ENCODE assay signal across 7 cellular contexts in the genomic region with DNA sequence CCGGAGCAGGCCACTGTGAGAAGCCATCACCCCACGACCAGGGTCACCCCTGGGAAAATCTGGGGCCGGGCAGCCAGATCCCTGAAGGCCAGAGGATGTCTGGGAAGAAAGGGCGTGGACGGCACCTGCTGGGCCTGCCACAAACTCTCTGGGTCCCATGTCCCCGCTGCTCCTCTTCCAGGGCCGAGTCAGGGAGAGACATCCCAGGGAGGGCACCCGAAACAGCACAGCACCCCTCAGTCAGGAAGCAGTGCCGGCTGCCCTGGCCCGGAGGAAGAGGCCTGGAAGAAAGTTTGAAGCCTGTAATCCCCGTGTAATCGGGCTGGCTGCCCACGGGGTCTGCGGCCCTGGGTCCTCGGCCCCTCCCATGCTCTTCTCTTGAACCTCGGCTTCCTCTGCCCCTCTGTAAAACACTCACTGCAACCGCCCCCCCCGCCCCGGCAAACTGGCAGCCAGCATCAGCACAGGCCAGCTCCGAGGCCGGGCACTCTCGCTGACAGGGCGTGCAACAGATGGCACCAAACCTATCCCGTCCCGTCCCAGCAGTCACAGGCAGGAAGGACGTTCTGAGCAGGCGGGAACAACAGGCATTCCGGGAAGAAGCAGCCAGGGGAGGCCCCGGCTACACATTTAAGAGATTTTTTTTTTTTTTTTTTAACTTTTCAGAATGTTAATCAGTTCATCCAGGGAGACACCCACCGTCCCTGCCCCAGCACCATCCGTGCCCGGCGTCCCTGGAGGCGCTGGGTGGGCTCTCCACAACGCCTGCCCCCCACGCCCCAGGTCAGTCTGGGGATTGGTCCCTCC. TPM values are rescaled to one million over a fixed set of nuclear protein-coding genes. Genes with fewer than 3 reads are reported as not detected.
DNase-seq lines count a peak whose midpoint lies in the region; ATAC-seq and TF ChIP-seq lines count a peak whose summit lies in the region.

No MANE protein-coding gene starts in this region.

- intact Hi-C loops in uterus (cut with DNase I; ENCODE audit: low total_unique reads): no loop called here

- H3K27me3 ChIP-seq in H9 (ENCODE audit: insufficient read depth, low read length) (no peaks in the 10 kb centered on the region), uterus (no peaks in the 10 kb centered on the region)

- H3K79me2 ChIP-seq in H9 (ENCODE audit: insufficient read depth, low read length): peaks cover 12% of the 10 kb centered on the region; the same call in 1 of the 2 replicates

- no peak overlapping the region for H2BK120ac ChIP-seq in H9 (ENCODE audit: low read depth, low read length, poor library complexity, severe bottlenecking)

- H3K4me2 ChIP-seq in H9 (ENCODE audit: insufficient read depth, insufficient read length, low read length): peak overlapping the region; percentile 64

- H2BK15ac ChIP-seq in H9 (ENCODE audit: low read depth, low read length): no peak overlapping the region

- H2BK20ac ChIP-seq in H9 (ENCODE audit: low read depth, low read length, poor library complexity, severe bottlenecking): no peak overlapping the region

- no peak overlapping the region for H4K91ac ChIP-seq in H9 (ENCODE audit: insufficient read length, low read depth, low read length)

- H3K36me3 ChIP-seq in SK-N-MC (ENCODE audit: insufficient read depth, low read length) (no peaks in the 10 kb centered on the region; the same call in 1 of the 2 replicates), uterus (no peaks in the 10 kb centered on the region)

- no peak for TF ChIP-seq POLR2A in uterus (IDR thresholded peaks at IDR 0.05)

- WGBS in H9 (ENCODE audit: extremely low coverage, insufficient read length, low lambda C conversion rate): no CpG with 5 or more reads among the region's 36 CpGs

- H3T11ph ChIP-seq in H9 (ENCODE audit: low read length): no peak overlapping the region

- H3K4me1 ChIP-seq in H9 (ENCODE audit: insufficient read depth, low read length) (no peaks in the 10 kb centered on the region), uterus (peaks cover 0 to 18% of the 10 kb centered on the region in 2 donors)

- DNase-seq in H9: no peak
- DNase-seq in SK-N-MC (ENCODE audit: low read depth, low spot score): no peak
- DNase-seq in endothelial cell (ENCODE audit: low spot score): peak; percentile 41
- DNase-seq in mesothelial cell of epicardium (ENCODE audit: low spot score in 2 of 2, unreplicated experiment in 2 of 2): peak in 1 of 2 experiments; percentile 58
- peak; percentile 53 to 65 for DNase-seq in uterus
- no peak for DNase-seq in NCI-H187 (lab: John Stamatoyannopoulos, UW)

- no peak for TF ChIP-seq CTCF in H9 (conservative IDR thresholded peaks at IDR 0.05)
- no peak for TF ChIP-seq CTCF in endothelial cell (IDR thresholded peaks at IDR 0.05; ENCODE audit: unreplicated experiment)
- TF ChIP-seq CTCF in mesothelial cell of epicardium (IDR thresholded peaks at IDR 0.05; ENCODE audit: unreplicated experiment): no peak
- TF ChIP-seq CTCF in uterus (IDR thresholded peaks at IDR 0.05): no peak

- H3K23me2 ChIP-seq in H9 (ENCODE audit: insufficient read length, low read depth, low read length, poor library complexity, severe bottlenecking): peaks cover 8% of the 10 kb centered on the region

- H3K36me3 Mint-ChIP-seq in H9 (ENCODE audit: insufficient read depth in 1 of 3, low read depth in 3 of 3) (peaks cover 0 to 8% (median 7%) of the 10 kb centered on the region in 3 experiments), endothelial cell (ENCODE audit: low read depth, unreplicated experiment) (peaks cover 11% of the 10 kb centered on the region), mesothelial cell of epicardium (no peaks in the 10 kb centered on the region)

- H3K4me3 ChIP-seq in SK-N-MC (peak overlapping the region; percentile 81), uterus (peak overlapping the region; percentile 81 to 83)

- H3K56ac ChIP-seq in H9 (ENCODE audit: insufficient read length, low read depth, low read length): no peak overlapping the region

- H3K4me3 Mint-ChIP-seq in H9 (peak overlapping the region; percentile 91 to 96), endothelial cell (ENCODE audit: unreplicated experiment) (peak overlapping the region; percentile 95), mesothelial cell of epicardium (peak overlapping the region; percentile 80)

- H2AK5ac ChIP-seq in H9 (ENCODE audit: insufficient read length, low read length): no peak overlapping the region

- H3K27ac ChIP-seq in H9 (ENCODE audit: insufficient read length, low read depth, low read length): no peak overlapping the region
- peak overlapping the region; percentile 61 for H3K27ac ChIP-seq in SK-N-MC
- peak overlapping the region; percentile 93 to 94 for H3K27ac ChIP-seq in uterus

- H2BK12ac ChIP-seq in H9 (ENCODE audit: insufficient read length, low read depth, low read length): no peak overlapping the region

- H2BK5ac ChIP-seq in H9 (ENCODE audit: insufficient read length, low read length): no peak overlapping the region

- no peak overlapping the region for H3K4ac ChIP-seq in H9 (ENCODE audit: low read depth, low read length)

- no peaks in the 10 kb centered on the region for H3K9me3 ChIP-seq in H9 (ENCODE audit: control insufficient read depth, low read depth, low read length)
- no peaks in the 10 kb centered on the region for H3K9me3 ChIP-seq in SK-N-MC (ENCODE audit: low read depth, low read length)
- H3K9me3 ChIP-seq in uterus: no peaks in the 10 kb centered on the region

- H3K9ac ChIP-seq in H9 (ENCODE audit: extremely low read depth, insufficient read length, low read length) (peak overlapping the region; percentile 31), SK-N-MC (ENCODE audit: insufficient read length) (peak overlapping the region; percentile 75)

- ATAC-seq in GM21528 (IDR thresholded peaks at IDR 0.05; ENCODE audit: low FRiP score, unreplicated experiment): no peak

- H4K8ac ChIP-seq in H9 (replicated peaks; ENCODE audit: insufficient read length, low read depth, low read length): no peak overlapping the region

- H3K9me3 Mint-ChIP-seq in H9 (no peaks in the 10 kb centered on the region), endothelial cell (ENCODE audit: unreplicated experiment) (no peaks in the 10 kb centered on the region), mesothelial cell of epicardium (no peaks in the 10 kb centered on the region)

- H3K4me1 Mint-ChIP-seq in H9 (peaks cover 24 to 32% of the 10 kb centered on the region in 2 experiments), endothelial cell (ENCODE audit: unreplicated experiment) (peaks cover 15% of the 10 kb centered on the region), mesothelial cell of epicardium (peaks cover 35% of the 10 kb centered on the region)

- H3K27me3 Mint-ChIP-seq in H9 (ENCODE audit: low read depth): no peaks in the 10 kb centered on the region
- H3K27me3 Mint-ChIP-seq in endothelial cell (ENCODE audit: unreplicated experiment): peaks cover 19% of the 10 kb centered on the region
- H3K27me3 Mint-ChIP-seq in mesothelial cell of epicardium (ENCODE audit: low read depth): no peaks in the 10 kb centered on the region

- H3K79me1 ChIP-seq in H9 (ENCODE audit: insufficient read depth, low read depth, low read length, poor library complexity, severe bottlenecking): no peaks in the 10 kb centered on the region

- no peak overlapping the region for H4K5ac ChIP-seq in H9 (ENCODE audit: insufficient read length, low read depth, low read length)

- no peak overlapping the region for H3K18ac ChIP-seq in H9 (ENCODE audit: insufficient read length, low read depth, low read length)

- peaks cover 5% of the 10 kb centered on the region for H4K20me1 ChIP-seq in H9 (ENCODE audit: control insufficient read depth, insufficient read depth, insufficient read length)

- no peak overlapping the region for H2AFZ ChIP-seq in H9 (ENCODE audit: low read length)

- H3K27ac Mint-ChIP-seq in H9 (peak overlapping the region; percentile 64 to 87 (median 77); a peak in 4 of 7 replicates), endothelial cell (ENCODE audit: unreplicated experiment) (peak overlapping the region; percentile 78), mesothelial cell of epicardium (peak overlapping the region; percentile 93)

- H3K23ac ChIP-seq in H9 (ENCODE audit: insufficient read length, low read depth, low read length): no peak overlapping the region

- H3K14ac ChIP-seq in H9 (ENCODE audit: insufficient read depth, low read length): no peak overlapping the region

RNA-seq across cellular contexts. Expression of a gene that starts 1.5 kb away (rescaled TPM):
- total RNA-seq in H9 (2021) (41.3 and 46.3 TPM in 2 replicates), endothelial cell (ENCODE audit: unreplicated experiment) (46.4 TPM), mesothelial cell of epicardium (48.5 to 56.1 TPM (median 53.0 TPM) in 3 replicates), uterus (100 to 1,000 TPM in 1 of 4 donors, 10 to 100 TPM in 1, 1 to 10 TPM in 2; 4.4 to 107 (median 10.7) TPM)

RNA-seq across cellular contexts. Expression of a gene that starts 33.0 kb away (rescaled TPM):
- total RNA-seq in H9 (2021): 74.3 and 75.5 TPM in 2 replicates
- 63.9 TPM for total RNA-seq in endothelial cell (ENCODE audit: unreplicated experiment)
- total RNA-seq in mesothelial cell of epicardium: 71.7 to 73.0 TPM (median 71.8 TPM) in 3 replicates
- 10 to 100 TPM; 17.4 to 62.8 (median 43.3) TPM for total RNA-seq in uterus

Comparison
In these comparisons a context has a peak if more than half of its experiments do, and no peak if none do; other contexts are left out.
1. DNase-seq: peak in endothelial cell (single experiment) and uterus (2 of 2); none in H9 (single experiment), SK-N-MC (single experiment) and NCI-H187 (0 of 2).
2. Peak in every context shown above with its lines, with median percentiles within 50 percentile points of each other: H3K27ac Mint-ChIP-seq and H3K4me3 Mint-ChIP-seq.